24 cellular contexts compared by ENCODE assay signal in genomic region chr11:69773626-69774353, GRCh38. TPM values are rescaled to one million over a fixed set of nuclear protein-coding genes. Genes with fewer than 3 reads are reported as not detected.
"Had no signal": no experiment of that assay in that cellular context is flagged by ENCODE, and none has a peak within 500 bp of the region (broad histone marks: within the 10 kb centered on the region; RNA-seq: fewer than 3 reads in every experiment).

No MANE protein-coding gene starts in this region.

- FAIRE-seq: endometrium had no signal

- H3K36me3 ChIP-seq: adrenal gland, cardiac muscle cell, gastroesophageal sphincter, heart right ventricle had no signal

- H3K4me1 ChIP-seq: adrenal gland had no signal

- ATAC-seq: activated CD8-positive, alpha-beta memory T cell treated with anti-CD3 and anti-CD28 coated beads, Interleukin-2, amount 10 ng/mL, durations not matched to agents 7 days and 5 days; gastroesophageal sphincter; heart right ventricle; left colon had no signal

- H3K9ac ChIP-seq: SK-N-SH had no signal

- DNase-seq: activated CD4-positive, alpha-beta T cell treated with anti-CD3 and anti-CD28 coated beads, Interleukin-2, amount 50 U/mL, for 48 hours; activated CD8-positive, alpha-beta memory T cell treated with anti-CD3 and anti-CD28 coated beads, Interleukin-2, amount 10 ng/mL, durations not matched to agents 7 days and 5 days; activated effector memory CD4-positive, alpha-beta T cell treated with Interleukin-2 at 50 U/mL for 16 hours; activated T-cell treated with anti-CD3 and anti-CD28 coated beads, Interleukin-2, amount 50 U/mL, for 1 hour; adrenal gland; dorsolateral prefrontal cortex; heart right ventricle; left colon; nucleus accumbens; stimulated activated CD4-positive, alpha-beta T cell treated with anti-CD3 and anti-CD28 coated beads, Interleukin-4, amount 100 ng/mL, for 24 hours; stimulated activated naive CD4-positive, alpha-beta T cell; substantia nigra; T-helper 1 cell; T1000; trophoblast cell had no signal

- H3K9me2 ChIP-seq: SK-N-SH had no signal

- H3K4me3 ChIP-seq: adrenal gland, dorsolateral prefrontal cortex, gastroesophageal sphincter, heart right ventricle, lung, skin epidermis had no signal

- H3K9me3 ChIP-seq: adrenal gland, SK-N-SH had no signal

- H3K27ac ChIP-seq: adrenal gland, cardiac muscle cell, dorsolateral prefrontal cortex, gastroesophageal sphincter, heart right ventricle, skin epidermis, VCaP had no signal

- H3K4me2 ChIP-seq: SK-N-SH had no signal

RNA-seq across cellular contexts. Expression of gene FGF4, which starts 1.4 kb away (rescaled TPM):
- total RNA-seq: activated CD8-positive, alpha-beta memory T cell treated with anti-CD3 and anti-CD28 coated beads, Interleukin-2, amount 10 ng/mL, durations not matched to agents 7 days and 5 days; adrenal gland; cardiac muscle cell; dorsolateral prefrontal cortex; gastroesophageal sphincter; heart right ventricle; left colon; lung; posterior vena cava had no signal
- polyA plus RNA-seq: adrenal gland, cardiac muscle cell, esophagus, heart right ventricle, lung, SK-N-SH had no signal

RNA-seq across cellular contexts. Expression of gene FGF3, which starts 45.4 kb away (rescaled TPM):
- total RNA-seq: activated CD8-positive, alpha-beta memory T cell treated with anti-CD3 and anti-CD28 coated beads, Interleukin-2, amount 10 ng/mL, durations not matched to agents 7 days and 5 days; adrenal gland; dorsolateral prefrontal cortex; gastroesophageal sphincter; heart right ventricle; left colon; lung; posterior vena cava had no signal
- polyA plus RNA-seq: adrenal gland, cardiac muscle cell, esophagus, heart right ventricle, lung, SK-N-SH had no signal
